ENCODE assay signal across 9 cellular contexts in genomic region chr17:78241277-78242023, GRCh38. TPM values are rescaled to one million over a fixed set of nuclear protein-coding genes. Genes with fewer than 3 reads are reported as not detected.
A peak's percentile ranks its signal among the peaks of the same experiment; 100 is the strongest.
DNase-seq lines count a peak whose midpoint lies in the region; ATAC-seq and TF ChIP-seq lines count a peak whose summit lies in the region.
"Had no signal": no experiment of that assay in that cellular context is flagged by ENCODE, and none has a peak within 500 bp of the region (broad histone marks: within the 10 kb centered on the region; RNA-seq: fewer than 3 reads in every experiment).

No MANE protein-coding gene starts in this region.

- H3K36me3 ChIP-seq in CD8-positive, alpha-beta T cell (ENCODE audit: insufficient read depth, low read length) = no peaks in the 10 kb centered on the region

- no peak for TF ChIP-seq CTCF in GM12865 (IDR thresholded peaks at IDR 0.05; ENCODE audit: insufficient read depth, low read depth, low read length, missing control alignments)
- TF ChIP-seq CTCF in cardiac fibroblast (IDR thresholded peaks at IDR 0.05; ENCODE audit: low read depth, low read length) = no peak
- no peak for TF ChIP-seq CTCF in CD8-positive, alpha-beta T cell (IDR thresholded peaks at IDR 0.05)

- no peaks in the 10 kb centered on the region for H3K27me3 ChIP-seq in CD8-positive, alpha-beta T cell (ENCODE audit: insufficient read depth, low read length)

- DNase-seq in GM12865 (ENCODE audit: low read depth) (peak; percentile 67), NAMALWA (ENCODE audit: low spot score) (peak; percentile 99), cardiac fibroblast (ENCODE audit: low read depth in 2 of 2) (peak; percentile 52 to 64), middle frontal gyrus (ENCODE audit: extremely low spot score, low spot score) (peak; percentile 74), GF-D8 (lab: John Stamatoyannopoulos, UW) (no peak)
- no peak for DNase-seq in CD8-positive, alpha-beta T cell
- no peak for DNase-seq in activated CD4-positive, CD25-positive, alpha-beta regulatory T cell (lab: John Stamatoyannopoulos, UW)
- DNase-seq: activated gamma-delta T cell had no signal

- intact Hi-C loops in CD8-positive, alpha-beta T cell (cut with DNase I, micrococcal nuclease) = no loop called here

- H3K27ac Mint-ChIP-seq in CD8-positive, alpha-beta T cell = no peak overlapping the region

- ATAC-seq in CD8-positive, alpha-beta T cell = no peak
- ATAC-seq in HG02610 (IDR thresholded peaks at IDR 0.05; ENCODE audit: unreplicated experiment) = no peak

- H3K27me3 Mint-ChIP-seq in CD8-positive, alpha-beta T cell (ENCODE audit: low read depth) = no peaks in the 10 kb centered on the region

- no peaks in the 10 kb centered on the region for H3K4me1 ChIP-seq in CD8-positive, alpha-beta T cell (ENCODE audit: insufficient read depth, low read length)

- CTCF ChIA-PET in CD8-positive, alpha-beta T cell (lab: Charles Lee) = interaction anchor here (1.9 to 2.6 kb wide), 2 partner anchors 9 to 181 kb away, joined by 7 to 12 read pairs; no protein-coding TSS in a partner anchor

- H3K4me3 Mint-ChIP-seq in CD8-positive, alpha-beta T cell = no peak overlapping the region

- H3K9me3 Mint-ChIP-seq in CD8-positive, alpha-beta T cell = peaks cover 3% of the 10 kb centered on the region

- POLR2A ChIA-PET in CD8-positive, alpha-beta T cell (lab: Charles Lee) = no interaction called here

- no peak overlapping the region for H3K27ac ChIP-seq in CD8-positive, alpha-beta T cell (ENCODE audit: low read depth, low read length)

- no peak overlapping the region for H3K4me3 ChIP-seq in GM12865 (ENCODE audit: low read depth, low read length)
- no peak overlapping the region for H3K4me3 ChIP-seq in cardiac fibroblast (replicated peaks in 1 of 2; ENCODE audit: low read depth in 2 of 2, low read length in 2 of 2)
- no peak overlapping the region for H3K4me3 ChIP-seq in CD8-positive, alpha-beta T cell (ENCODE audit: low read depth, low read length)

- H3K9me3 ChIP-seq in CD8-positive, alpha-beta T cell (ENCODE audit: low read length) = no peaks in the 10 kb centered on the region

- H3K4me1 Mint-ChIP-seq in CD8-positive, alpha-beta T cell (ENCODE audit: low read depth) = peaks cover 1% of the 10 kb centered on the region

- H3K36me3 Mint-ChIP-seq in CD8-positive, alpha-beta T cell = no peaks in the 10 kb centered on the region

RNA-seq across cellular contexts. Expression of gene TMEM235, which starts 10.0 kb away (rescaled TPM):
- total RNA-seq in CD8-positive, alpha-beta T cell = not detected

RNA-seq across cellular contexts. Expression of gene BIRC5, which starts 27.4 kb away (rescaled TPM):
- under 1 TPM; 0.17 to 0.41 TPM for total RNA-seq in CD8-positive, alpha-beta T cell

RNA-seq across cellular contexts. Expression of gene AFMID, which starts 54.3 kb away (rescaled TPM):
- under 1 TPM; 0.65 to 0.92 TPM for total RNA-seq in CD8-positive, alpha-beta T cell

RNA-seq across cellular contexts. Expression of gene TK1, which starts 54.6 kb away (rescaled TPM):
- total RNA-seq in CD8-positive, alpha-beta T cell = 1 to 10 TPM in 1 of 2 experiments, under 1 TPM in 1; 0.76 to 1.1 TPM

Comparison
In these comparisons a context has a peak if more than half of its experiments do, and no peak if none do; other contexts are left out.
1. DNase-seq: peak in GM12865 (single experiment), NAMALWA (single experiment), cardiac fibroblast (2 of 2) and middle frontal gyrus (single experiment); none in CD8-positive, alpha-beta T cell (0 of 7), activated CD4-positive, CD25-positive, alpha-beta regulatory T cell (0 of 4) and GF-D8 (single experiment).